Comparison of ENCODE assay signal across 23 cellular contexts in the genomic region with DNA sequence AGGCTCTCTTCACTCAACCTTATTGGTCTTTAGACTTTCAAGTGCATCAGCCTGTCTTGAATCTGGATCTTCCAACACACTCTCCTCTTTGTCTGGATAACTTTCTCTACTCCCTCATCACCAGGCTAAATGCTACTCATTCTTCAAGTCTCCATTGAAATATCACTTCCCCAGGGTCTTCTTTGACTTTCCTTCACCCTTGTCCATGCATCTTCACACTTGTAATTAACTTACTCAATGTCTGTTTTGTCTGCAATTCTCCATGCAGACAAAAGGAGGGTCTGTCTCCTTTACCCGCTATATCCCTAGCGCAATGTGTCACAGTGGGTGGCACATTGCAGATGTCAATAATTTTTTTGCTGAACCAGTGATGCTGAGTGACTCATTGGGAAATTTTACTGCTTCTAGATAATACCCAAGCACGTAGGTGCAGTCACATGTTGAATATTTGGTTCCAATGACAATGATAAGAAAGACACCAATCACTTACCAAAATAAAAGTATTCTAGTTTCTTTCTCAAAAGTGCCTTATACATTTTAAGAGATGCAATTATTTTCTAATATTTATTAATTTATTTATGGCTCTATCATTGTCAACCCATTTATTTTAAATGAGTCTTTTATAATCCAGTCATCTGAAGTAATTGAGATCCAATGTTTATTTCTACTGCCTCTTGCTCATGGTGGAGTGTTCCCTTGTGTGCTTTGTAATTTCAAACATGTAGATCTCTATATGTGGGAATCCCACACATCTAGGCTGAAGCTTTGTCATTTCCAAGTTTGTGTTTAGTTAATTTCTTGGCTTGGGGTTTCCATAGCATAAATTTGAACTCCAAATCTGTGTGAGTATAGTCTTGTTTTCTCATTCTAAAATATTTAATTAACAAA. TPM values are rescaled to one million over a fixed set of nuclear protein-coding genes. Genes with fewer than 3 reads are reported as not detected.
"Had no signal": no experiment of that assay in that cellular context is flagged by ENCODE, and none has a peak within 500 bp of the region (broad histone marks: within the 10 kb centered on the region; RNA-seq: fewer than 3 reads in every experiment).

No MANE protein-coding gene starts in this region.

- ATAC-seq: activated CD8-positive, alpha-beta memory T cell treated with anti-CD3 and anti-CD28 coated beads, Interleukin-2, amount 10 ng/mL, durations not matched to agents 7 days and 5 days; activated CD8-positive, alpha-beta T cell treated with anti-CD3 and anti-CD28 coated beads, Interleukin-2, amount 10 ng/mL, durations not matched to agents 7 days and 5 days; gastrocnemius medialis; left lung; lower lobe of right lung; naive thymus-derived CD8-positive, alpha-beta T cell; upper lobe of right lung had no signal

- H3K27me3 Mint-ChIP-seq: activated CD4-positive, alpha-beta T cell treated with anti-CD3 and anti-CD28 coated beads, Interleukin-2, amount 10 ng/mL, durations not matched to agents 7 days and 5 days had no signal

- H3K27ac ChIP-seq: esophagus squamous epithelium, gastrocnemius medialis, left lung, lower lobe of right lung, neural progenitor cell, parathyroid adenoma, right atrium auricular region, suprapubic skin, tibial artery, upper lobe of right lung had no signal

- H3K36me3 Mint-ChIP-seq: activated CD8-positive, alpha-beta memory T cell treated with anti-CD3 and anti-CD28 coated beads, Interleukin-2, amount 10 ng/mL, durations not matched to agents 7 days and 5 days; naive thymus-derived CD8-positive, alpha-beta T cell; neural progenitor cell had no signal

- H3K4me1 Mint-ChIP-seq: activated CD4-positive, alpha-beta T cell treated with anti-CD3 and anti-CD28 coated beads, Interleukin-2, amount 10 ng/mL, durations not matched to agents 7 days and 5 days; activated CD8-positive, alpha-beta memory T cell treated with anti-CD3 and anti-CD28 coated beads, Interleukin-2, amount 10 ng/mL, durations not matched to agents 7 days and 5 days; naive thymus-derived CD8-positive, alpha-beta T cell had no signal

- H3K4me3 Mint-ChIP-seq: activated CD4-positive, alpha-beta T cell treated with anti-CD3 and anti-CD28 coated beads, Interleukin-2, amount 10 ng/mL, durations not matched to agents 7 days and 5 days; activated CD8-positive, alpha-beta memory T cell treated with anti-CD3 and anti-CD28 coated beads, Interleukin-2, amount 10 ng/mL, durations not matched to agents 7 days and 5 days; activated CD8-positive, alpha-beta T cell treated with anti-CD3 and anti-CD28 coated beads, Interleukin-2, amount 10 ng/mL, durations not matched to agents 7 days and 5 days; naive thymus-derived CD8-positive, alpha-beta T cell; neural progenitor cell had no signal

- H3K27ac Mint-ChIP-seq: activated CD4-positive, alpha-beta T cell treated with anti-CD3 and anti-CD28 coated beads, Interleukin-2, amount 10 ng/mL, durations not matched to agents 7 days and 5 days; activated CD8-positive, alpha-beta memory T cell treated with anti-CD3 and anti-CD28 coated beads, Interleukin-2, amount 10 ng/mL, durations not matched to agents 7 days and 5 days; activated CD8-positive, alpha-beta T cell treated with anti-CD3 and anti-CD28 coated beads, Interleukin-2, amount 10 ng/mL, durations not matched to agents 7 days and 5 days; naive thymus-derived CD8-positive, alpha-beta T cell; neural progenitor cell had no signal

- DNase-seq: activated CD4-positive, alpha-beta T cell treated with anti-CD3 and anti-CD28 coated beads, Interleukin-2, amount 10 ng/mL, durations not matched to agents 7 days and 5 days; activated CD8-positive, alpha-beta memory T cell treated with anti-CD3 and anti-CD28 coated beads, Interleukin-2, amount 10 ng/mL, durations not matched to agents 7 days and 5 days; activated CD8-positive, alpha-beta T cell treated with anti-CD3 and anti-CD28 coated beads, Interleukin-2, amount 10 ng/mL, durations not matched to agents 7 days and 5 days; activated gamma-delta T cell treated with Interleukin-2 at 50 U/mL for 16 hours; activated naive CD4-positive, alpha-beta T cell treated with anti-CD3 and anti-CD28 coated beads, Interleukin-2, amount 50 U/mL, for 16 hours; anterior cingulate cortex; dermis blood vessel endothelial cell; effector CD4-positive, alpha-beta T cell; esophagus squamous epithelium; gastrocnemius medialis; glutamatergic neuron; left lung; lower lobe of right lung; mesenchymal stem cell; naive thymus-derived CD8-positive, alpha-beta T cell; occipital lobe; tibial artery; upper lobe of right lung had no signal

RNA-seq across cellular contexts. Expression of gene KSR2, which starts 26.0 kb away (rescaled TPM):
- total RNA-seq: activated CD8-positive, alpha-beta memory T cell treated with anti-CD3 and anti-CD28 coated beads, Interleukin-2, amount 10 ng/mL, durations not matched to agents 7 days and 5 days; activated CD8-positive, alpha-beta T cell treated with anti-CD3 and anti-CD28 coated beads, Interleukin-2, amount 10 ng/mL, durations not matched to agents 7 days and 5 days; bronchial epithelial cell; naive thymus-derived CD8-positive, alpha-beta T cell had no signal
